20 cellular contexts compared by ENCODE assay signal in the genomic region with DNA sequence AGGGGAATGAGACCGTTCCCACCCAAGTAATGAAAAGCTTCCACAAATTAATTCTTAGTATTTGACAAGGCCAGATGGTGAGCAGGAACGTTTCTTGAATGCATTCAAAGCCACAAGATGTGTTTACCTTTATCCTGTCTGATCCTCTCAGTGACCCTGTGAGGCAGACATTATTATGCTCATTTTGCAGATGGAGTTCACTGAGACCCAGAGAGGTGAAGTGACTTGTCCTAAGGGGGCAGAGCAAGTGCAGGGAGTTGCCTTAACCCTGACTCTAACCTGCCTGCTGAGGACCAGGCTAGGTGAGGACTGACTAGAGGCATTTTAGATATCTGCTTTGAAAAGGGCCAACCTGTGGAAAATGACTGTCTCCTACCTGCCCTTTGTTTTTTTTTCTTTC.
DNase-seq lines count a peak whose midpoint lies in the region; ATAC-seq, FAIRE-seq and TF ChIP-seq lines count a peak whose summit lies in the region.
"Had no signal": no experiment of that assay in that cellular context is flagged by ENCODE, and none has a peak within 500 bp of the region (broad histone marks: within the 10 kb centered on the region; RNA-seq: fewer than 3 reads in every experiment).

No MANE protein-coding gene starts in this region.

- no peaks in the 10 kb centered on the region for H3K79me2 ChIP-seq in GM23338 (replicated peaks; ENCODE audit: insufficient read depth)
- no peaks in the 10 kb centered on the region for H3K79me2 ChIP-seq in H1 (ENCODE audit: control insufficient read depth in 1 of 2, insufficient read depth in 2 of 2, low read length in 2 of 2)
- no peaks in the 10 kb centered on the region for H3K79me2 ChIP-seq in Karpas-422 (ENCODE audit: low read length)

- no peaks in the 10 kb centered on the region; the same call in 1 of the 2 replicates for H3K4me1 ChIP-seq in GM23338 (ENCODE audit: insufficient read depth)
- no peaks in the 10 kb centered on the region for H3K4me1 ChIP-seq in H1 (replicated peaks in 1 of 4; ENCODE audit: control insufficient read depth in 3 of 4, insufficient read depth in 4 of 4, low read length in 3 of 4)
- no peaks in the 10 kb centered on the region for H3K4me1 ChIP-seq in HAP-1
- no peaks in the 10 kb centered on the region for H3K4me1 ChIP-seq in Karpas-422 (ENCODE audit: low read length)
- H3K4me1 ChIP-seq: BE2C had no signal

- H3F3A ChIP-seq in GM23338 (replicated peaks; ENCODE audit: low read depth), result no peaks in the 10 kb centered on the region

- H3K4me3 ChIP-seq in GM23338 (no peak overlapping the region), H1 (ENCODE audit: extremely low read depth in 1 of 4, insufficient read depth in 2 of 4, low read depth in 3 of 4, low read length in 4 of 4) (no peak overlapping the region), HAP-1 (no peak overlapping the region), Karpas-422 (ENCODE audit: low read length) (no peak overlapping the region)

- no peak overlapping the region for H4K5ac ChIP-seq in H1 (ENCODE audit: insufficient read length, low read depth, low read length)

- TF ChIP-seq RAD21 in H1 (IDR thresholded peaks at IDR 0.05 in 1 of 2, conservative IDR thresholded peaks at IDR 0.05 in 1 of 2; ENCODE audit: low read depth in 2 of 2, low read length in 2 of 2), result no peak

- H3K9me2 ChIP-seq in GM23338 (ENCODE audit: insufficient read depth) (0 out of 2 replicates have a peak, but pooled peaks cover 4% of the 10 kb centered on the region), Karpas-422 (replicated peaks; ENCODE audit: insufficient read depth, low read length) (no peaks in the 10 kb centered on the region)

- no peak overlapping the region for H2BK15ac ChIP-seq in H1 (ENCODE audit: low read length)

- no peak overlapping the region for H3K4ac ChIP-seq in H1 (replicated peaks; ENCODE audit: insufficient read length, low read depth, low read length)

- no peak for TF ChIP-seq EP300 in H1 (IDR thresholded peaks at IDR 0.05; ENCODE audit: borderline replicate concordance in 1 of 2, low read depth in 2 of 2, low read length in 2 of 2)

- CTCF ChIA-PET in H1 (lab: Charles Lee; ENCODE audit: partially characterized antibody), result interaction anchor here (1.0 to 1.6 kb wide), 4 partner anchors 8 to 86 kb away, joined by 4 to 11 read pairs (median 4); no protein-coding TSS in a partner anchor

- H3K9me3 ChIP-seq in H1 (ENCODE audit: insufficient read depth in 2 of 2, low read depth in 1 of 2, low read length in 1 of 2) (no peaks in the 10 kb centered on the region), HAP-1 (no peaks in the 10 kb centered on the region), Karpas-422 (ENCODE audit: low read length) (no peaks in the 10 kb centered on the region)
- H3K9me3 ChIP-seq: BE2C had no signal

- POLR2A ChIA-PET in H1 (lab: Charles Lee; ENCODE audit: partially characterized antibody), result interaction anchor here (0.6 kb wide), 1 partner anchor 195 kb away, joined by 3 read pairs; no protein-coding TSS in a partner anchor

- H3K23me2 ChIP-seq in H1 (ENCODE audit: low read depth, low read length), result no peaks in the 10 kb centered on the region

- H2BK12ac ChIP-seq in H1 (ENCODE audit: low read depth, low read length), result no peak overlapping the region

- no peaks in the 10 kb centered on the region for H3K27me3 ChIP-seq in GM23338 (ENCODE audit: insufficient read depth)
- H3K27me3 ChIP-seq in H1 (replicated peaks in 1 of 4; ENCODE audit: control insufficient read depth in 3 of 4, extremely low read depth in 1 of 4, insufficient read depth in 3 of 4, low read length in 3 of 4), result no peaks in the 10 kb centered on the region
- no peaks in the 10 kb centered on the region for H3K27me3 ChIP-seq in HAP-1 (ENCODE audit: low read depth)
- H3K27me3 ChIP-seq in Karpas-422 (ENCODE audit: low read length), result no peaks in the 10 kb centered on the region
- H3K27me3 ChIP-seq: BE2C had no signal

- no peak for TF ChIP-seq POLR2A in H1 (IDR thresholded peaks at IDR 0.05; ENCODE audit: control extremely low read depth in 1 of 2, low read depth in 2 of 2, low read length in 2 of 2)

- intact Hi-C loops in posterior vena cava (cut with DNase I), result no loop called here

- no peak overlapping the region for H3K4me2 ChIP-seq in GM23338
- H3K4me2 ChIP-seq in H1 (ENCODE audit: insufficient read depth in 1 of 2, low read depth in 2 of 2, low read length in 2 of 2), result no peak overlapping the region; a peak in 1 of 4 replicates
- H3K4me2 ChIP-seq in Karpas-422 (ENCODE audit: low read depth, low read length, poor library complexity, severe bottlenecking), result no peak overlapping the region

- H3K23ac ChIP-seq in H1 (ENCODE audit: insufficient read length), result no peak overlapping the region

- no peak overlapping the region for H2AFZ ChIP-seq in GM23338
- no peak overlapping the region for H2AFZ ChIP-seq in H1 (ENCODE audit: low read length)
- H2AFZ ChIP-seq in Karpas-422 (ENCODE audit: low read length), result no peak overlapping the region

- no peak overlapping the region for H3K14ac ChIP-seq in H1 (ENCODE audit: insufficient read length)

- 53% methylated on average over 2 of the region's 2 CpGs; no CpG with 5 or more reads in 1 of the 2 experiments for WGBS in H1 (ENCODE audit: extremely low coverage in 1 of 2, insufficient coverage in 1 of 2, insufficient read length in 1 of 2, insufficient replicate concordance in 2 of 2, low coverage in 1 of 2, low lambda C conversion rate in 2 of 2, missing lambda C conversion rate in 1 of 2), 2 experiments

- in situ Hi-C loops in HAP-1 (cut with MboI; ENCODE audit: low sequenced_read_pairs), result no loop called here

- H3K9ac ChIP-seq in H1 (replicated peaks in 1 of 4; ENCODE audit: extremely low read depth in 1 of 4, low read depth in 3 of 4, low read length in 3 of 4), result no peak overlapping the region
- no peak overlapping the region for H3K9ac ChIP-seq in Karpas-422 (ENCODE audit: low read length)

- no peak overlapping the region for H2AK5ac ChIP-seq in H1 (ENCODE audit: low read depth, low read length)

- H4K91ac ChIP-seq in H1 (replicated peaks; ENCODE audit: insufficient read length, low read length), result no peak overlapping the region

- H3K79me1 ChIP-seq in H1 (ENCODE audit: low read depth, low read length), result no peaks in the 10 kb centered on the region

- TF ChIP-seq CTCF in GM23338 (conservative IDR thresholded peaks at IDR 0.05; ENCODE audit: low read depth in 2 of 2) (no peak), H1 (IDR thresholded peaks at IDR 0.05; ENCODE audit: control extremely low read depth in 1 of 3, insufficient read depth in 1 of 3, low read depth in 1 of 3, low read length in 3 of 3) (no peak)

- no peak overlapping the region for H3K56ac ChIP-seq in H1 (replicated peaks; ENCODE audit: insufficient read length, low read depth, low read length)

- H4K20me1 ChIP-seq in GM23338 (replicated peaks; ENCODE audit: insufficient read depth), result no peaks in the 10 kb centered on the region
- H4K20me1 ChIP-seq in H1 (replicated peaks in 1 of 2; ENCODE audit: control insufficient read depth in 1 of 2, insufficient read depth in 2 of 2, low read length in 2 of 2), result no peaks in the 10 kb centered on the region
- no peaks in the 10 kb centered on the region for H4K20me1 ChIP-seq in Karpas-422 (ENCODE audit: insufficient read depth, low read depth, low read length)

- H2BK120ac ChIP-seq in H1 (replicated peaks; ENCODE audit: low read depth, low read length), result no peak overlapping the region

- no peak overlapping the region for H3K18ac ChIP-seq in H1 (ENCODE audit: extremely low read depth, low read length)

- H3K27ac ChIP-seq in GM23338 (ENCODE audit: low read depth) (no peak overlapping the region), H1 (ENCODE audit: low read depth, low read length) (no peak overlapping the region), Karpas-422 (ENCODE audit: low read length) (no peak overlapping the region)

- H3K27ac Mint-ChIP-seq in GM23338, result no peak overlapping the region
- H3K27ac Mint-ChIP-seq: CD4-positive, CD25-positive, alpha-beta regulatory T cell; CD8-positive, alpha-beta memory T cell; IgD-negative memory B cell had no signal

- H4K8ac ChIP-seq in H1 (ENCODE audit: extremely low read depth, insufficient read depth, low read length), result no peak overlapping the region

- no peak overlapping the region for H2BK20ac ChIP-seq in H1 (ENCODE audit: low read length)

- H3K36me3 ChIP-seq in GM23338 (ENCODE audit: insufficient read depth) (no peaks in the 10 kb centered on the region), H1 (ENCODE audit: control insufficient read depth in 2 of 4, insufficient read depth in 4 of 4, low read length in 3 of 4) (no peaks in the 10 kb centered on the region), HAP-1 (replicated peaks) (no peaks in the 10 kb centered on the region), Karpas-422 (ENCODE audit: insufficient read depth, low read length) (no peaks in the 10 kb centered on the region)
- H3K36me3 ChIP-seq: BE2C had no signal

- H3K9me3 Mint-ChIP-seq in GM23338, result no peaks in the 10 kb centered on the region
- H3K9me3 Mint-ChIP-seq: CD4-positive, CD25-positive, alpha-beta regulatory T cell; CD8-positive, alpha-beta memory T cell; IgD-negative memory B cell had no signal

- peak; percentile 83 for ATAC-seq in GM23338

- no peak overlapping the region for H2BK5ac ChIP-seq in H1 (ENCODE audit: low read depth, low read length)

- peaks cover 5% of the 10 kb centered on the region for H3K4me1 Mint-ChIP-seq in GM23338
- H3K4me1 Mint-ChIP-seq: CD4-positive, CD25-positive, alpha-beta regulatory T cell; CD8-positive, alpha-beta memory T cell; IgD-negative memory B cell had no signal

- H3K27me3 Mint-ChIP-seq in GM23338 (ENCODE audit: insufficient read depth, low read depth, poor library complexity), result peaks cover 2% of the 10 kb centered on the region

- H3K36me3 Mint-ChIP-seq in GM23338 (ENCODE audit: low read depth), result no peaks in the 10 kb centered on the region
- H3K36me3 Mint-ChIP-seq: CD4-positive, CD25-positive, alpha-beta regulatory T cell; CD8-positive, alpha-beta memory T cell; IgD-negative memory B cell had no signal

- DNase-seq in GM23338 (ENCODE audit: low spot score) (no peak), NCI-H524 (lab: John Stamatoyannopoulos, UW) (peak; percentile 19 to 79), NCI-H82 treated with DMSO at 0.1 percent for 48 hours (lab: John Stamatoyannopoulos, UW; ENCODE audit: unreplicated experiment) (peak; percentile 75), H1 (ENCODE audit: low read depth in 1 of 2, low spot score in 2 of 2) (no peak), HAP-1 (ENCODE audit: low spot score in 2 of 2) (no peak), posterior vena cava (ENCODE audit: low spot score) (no peak), Karpas-422 (no peak)
- DNase-seq: ACHN; BE2C; C1 segment of cervical spinal cord; CD4-positive, CD25-positive, alpha-beta regulatory T cell; CD8-positive, alpha-beta memory T cell; COR-L47; GF-D8; GOT3; HCEC 1CT; KBM-7 had no signal

- peak; percentile 76 for FAIRE-seq in H1 (lab: Jason Lieb, UNC)
- FAIRE-seq: A204.1, HTR-8/SVneo had no signal

- H3K4me3 Mint-ChIP-seq in GM23338, result no peak overlapping the region
- H3K4me3 Mint-ChIP-seq: CD4-positive, CD25-positive, alpha-beta regulatory T cell; CD8-positive, alpha-beta memory T cell; IgD-negative memory B cell had no signal

TF ChIP-seq in GM23338, 12 proteins besides CTCF, POLR2A, EP300 and RAD21 (continues in another document):
- no peak for TF ChIP-seq JUNB (IDR thresholded peaks at IDR 0.05; ENCODE audit: unreplicated experiment)
- no peak for TF ChIP-seq STAT1 (IDR thresholded peaks at IDR 0.05; ENCODE audit: unreplicated experiment)

TF ChIP-seq in H1, 55 proteins besides CTCF, POLR2A, EP300 and RAD21 (continues in another document):
- TF ChIP-seq HDAC6 (IDR thresholded peaks at IDR 0.05; ENCODE audit: low read depth, low read length), result no peak

Comparison
In these comparisons a context has a peak if more than half of its experiments do, and no peak if none do; other contexts are left out.
1. DNase-seq: peak in NCI-H524 (2 of 2) and NCI-H82 treated with DMSO at 0.1 percent for 48 hours (single experiment); none in GM23338 (single experiment), H1 (0 of 2), HAP-1 (0 of 2), posterior vena cava (single experiment) and Karpas-422 (single experiment).